Comparison of ENCODE assay signal across 1 cellular context in the genomic region with DNA sequence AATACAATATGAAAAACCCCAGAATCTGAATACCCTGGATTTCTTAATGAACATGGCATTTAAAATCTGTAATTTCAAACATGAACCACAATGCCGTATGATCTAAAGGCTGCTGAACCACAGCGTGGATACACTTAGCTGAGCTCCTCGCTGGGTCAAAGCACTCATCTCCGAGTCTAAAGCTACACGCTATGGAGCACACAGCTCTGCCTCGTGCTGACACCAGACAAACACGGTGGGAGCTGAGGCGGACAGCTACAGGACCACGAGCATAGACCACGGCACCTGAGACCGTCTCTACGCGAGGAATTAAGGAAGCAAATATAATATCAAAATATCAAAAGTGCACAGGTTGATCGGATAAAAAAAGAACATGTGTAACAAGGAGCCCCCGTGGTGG.
TF ChIP-seq lines count a peak whose summit lies in the region.

No MANE protein-coding gene starts in this region.

TF ChIP-seq in GM23338, 12 proteins besides CTCF, POLR2A, EP300 and RAD21:
- TF ChIP-seq ZNF462 (CRISPR knock-in tag; IDR thresholded peaks at IDR 0.05) (no peak), EZH2 (IDR thresholded peaks at IDR 0.05; ENCODE audit: low read depth, unreplicated experiment) (no peak), EZH2phosphoT487 (IDR thresholded peaks at IDR 0.05; ENCODE audit: unreplicated experiment) (no peak), POLR2AphosphoS5 (IDR thresholded peaks at IDR 0.05; ENCODE audit: low read depth) (no peak), STAT1 (IDR thresholded peaks at IDR 0.05; ENCODE audit: unreplicated experiment) (no peak), ZNF331 (CRISPR knock-in tag; IDR thresholded peaks at IDR 0.05; ENCODE audit: low read depth) (no peak), JUNB (IDR thresholded peaks at IDR 0.05; ENCODE audit: unreplicated experiment) (no peak), CREB1 (CRISPR knock-in tag; IDR thresholded peaks at IDR 0.05; ENCODE audit: low read depth) (no peak)
- TF ChIP-seq, protein P1, sequence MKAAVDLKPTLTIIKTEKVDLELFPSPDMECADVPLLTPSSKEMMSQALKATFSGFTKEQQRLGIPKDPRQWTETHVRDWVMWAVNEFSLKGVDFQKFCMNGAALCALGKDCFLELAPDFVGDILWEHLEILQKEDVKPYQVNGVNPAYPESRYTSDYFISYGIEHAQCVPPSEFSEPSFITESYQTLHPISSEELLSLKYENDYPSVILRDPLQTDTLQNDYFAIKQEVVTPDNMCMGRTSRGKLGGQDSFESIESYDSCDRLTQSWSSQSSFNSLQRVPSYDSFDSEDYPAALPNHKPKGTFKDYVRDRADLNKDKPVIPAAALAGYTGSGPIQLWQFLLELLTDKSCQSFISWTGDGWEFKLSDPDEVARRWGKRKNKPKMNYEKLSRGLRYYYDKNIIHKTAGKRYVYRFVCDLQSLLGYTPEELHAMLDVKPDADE (IDR thresholded peaks at IDR 0.05): no peak
- TF ChIP-seq, protein P2, sequence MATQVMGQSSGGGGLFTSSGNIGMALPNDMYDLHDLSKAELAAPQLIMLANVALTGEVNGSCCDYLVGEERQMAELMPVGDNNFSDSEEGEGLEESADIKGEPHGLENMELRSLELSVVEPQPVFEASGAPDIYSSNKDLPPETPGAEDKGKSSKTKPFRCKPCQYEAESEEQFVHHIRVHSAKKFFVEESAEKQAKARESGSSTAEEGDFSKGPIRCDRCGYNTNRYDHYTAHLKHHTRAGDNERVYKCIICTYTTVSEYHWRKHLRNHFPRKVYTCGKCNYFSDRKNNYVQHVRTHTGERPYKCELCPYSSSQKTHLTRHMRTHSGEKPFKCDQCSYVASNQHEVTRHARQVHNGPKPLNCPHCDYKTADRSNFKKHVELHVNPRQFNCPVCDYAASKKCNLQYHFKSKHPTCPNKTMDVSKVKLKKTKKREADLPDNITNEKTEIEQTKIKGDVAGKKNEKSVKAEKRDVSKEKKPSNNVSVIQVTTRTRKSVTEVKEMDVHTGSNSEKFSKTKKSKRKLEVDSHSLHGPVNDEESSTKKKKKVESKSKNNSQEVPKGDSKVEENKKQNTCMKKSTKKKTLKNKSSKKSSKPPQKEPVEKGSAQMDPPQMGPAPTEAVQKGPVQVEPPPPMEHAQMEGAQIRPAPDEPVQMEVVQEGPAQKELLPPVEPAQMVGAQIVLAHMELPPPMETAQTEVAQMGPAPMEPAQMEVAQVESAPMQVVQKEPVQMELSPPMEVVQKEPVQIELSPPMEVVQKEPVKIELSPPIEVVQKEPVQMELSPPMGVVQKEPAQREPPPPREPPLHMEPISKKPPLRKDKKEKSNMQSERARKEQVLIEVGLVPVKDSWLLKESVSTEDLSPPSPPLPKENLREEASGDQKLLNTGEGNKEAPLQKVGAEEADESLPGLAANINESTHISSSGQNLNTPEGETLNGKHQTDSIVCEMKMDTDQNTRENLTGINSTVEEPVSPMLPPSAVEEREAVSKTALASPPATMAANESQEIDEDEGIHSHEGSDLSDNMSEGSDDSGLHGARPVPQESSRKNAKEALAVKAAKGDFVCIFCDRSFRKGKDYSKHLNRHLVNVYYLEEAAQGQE (IDR thresholded peaks at IDR 0.05; ENCODE audit: unreplicated experiment): no peak
TF ChIP-seq in GM23338: peak in this region for 0.
